ENCODE assay signal across 2 cellular contexts in the genomic region with DNA sequence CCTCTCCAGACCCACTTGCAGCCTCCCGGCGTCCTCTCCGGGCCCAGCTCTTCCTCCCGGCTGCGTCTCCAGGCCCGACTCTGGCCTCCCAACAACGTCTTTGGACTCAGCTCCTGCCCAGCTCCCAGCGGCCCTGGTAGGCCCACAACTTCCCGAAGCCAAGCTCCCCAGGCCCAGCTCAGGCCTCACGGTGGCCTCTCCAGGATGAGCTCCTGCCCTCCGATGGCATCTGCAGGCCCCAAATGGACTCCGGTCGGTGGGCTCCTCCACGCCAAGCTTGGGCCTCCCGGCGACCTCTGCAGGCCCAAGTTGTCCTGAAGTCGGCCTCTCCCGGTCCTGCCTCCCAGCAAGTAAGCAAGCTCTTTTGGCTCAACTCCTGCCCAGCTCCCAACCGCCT. TPM values are rescaled to one million over a fixed set of nuclear protein-coding genes. Genes with fewer than 3 reads are reported as not detected.
"Had no signal": no experiment of that assay in that cellular context is flagged by ENCODE, and none has a peak within 500 bp of the region (broad histone marks: within the 10 kb centered on the region; RNA-seq: fewer than 3 reads in every experiment).

No MANE protein-coding gene starts in this region.

RNA-seq across cellular contexts. Expression of a gene that starts 24.5 kb away (rescaled TPM):
- total RNA-seq: GM12878 had no signal
- polyA plus RNA-seq: GM12878 had no signal

RNA-seq across cellular contexts. Expression of a gene that starts 34.5 kb away (rescaled TPM):
- total RNA-seq: G401, GM12878 had no signal
